14 cellular contexts compared by ENCODE assay signal in the genomic region with DNA sequence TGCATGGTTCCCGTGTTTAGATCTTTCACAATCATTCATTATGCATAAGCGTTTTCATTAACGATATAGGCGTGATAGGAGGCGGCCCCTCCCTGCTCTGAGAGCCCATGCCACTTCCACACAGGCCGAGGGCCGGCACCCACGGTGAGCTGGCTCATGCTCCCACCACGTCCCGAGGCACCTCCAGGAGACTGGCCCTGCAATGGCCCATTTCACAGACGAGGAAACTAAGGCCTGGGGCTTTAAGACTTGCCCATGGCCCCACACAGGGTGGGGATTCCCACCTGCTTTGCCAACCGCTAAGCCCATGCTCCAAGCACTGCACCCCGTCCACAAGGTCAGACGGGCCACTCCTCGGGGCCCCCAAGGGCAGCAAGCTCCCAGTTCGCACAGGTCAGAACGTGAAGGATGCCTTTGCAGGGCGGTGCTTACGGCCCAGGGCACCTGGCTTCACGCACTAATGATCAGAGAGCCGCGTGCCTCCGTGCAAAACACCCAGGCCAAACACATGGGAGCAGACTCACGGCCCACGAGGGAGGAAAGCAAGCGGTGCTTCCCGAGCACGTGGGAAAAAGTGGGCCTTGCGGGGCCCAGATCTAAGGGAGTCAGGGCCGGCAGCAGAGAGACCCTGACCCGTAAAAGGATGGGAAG. TPM values are rescaled to one million over a fixed set of nuclear protein-coding genes. Genes with fewer than 3 reads are reported as not detected.
A peak's percentile ranks its signal among the peaks of the same experiment; 100 is the strongest.
DNase-seq lines count a peak whose midpoint lies in the region; TF ChIP-seq lines count a peak whose summit lies in the region.
"Had no signal": no experiment of that assay in that cellular context is flagged by ENCODE, and none has a peak within 500 bp of the region (broad histone marks: within the 10 kb centered on the region; RNA-seq: fewer than 3 reads in every experiment).

No MANE protein-coding gene starts in this region.

- peaks cover 52 to 100% (median 77%) of the 10 kb centered on the region in 4 donors for H3K4me1 ChIP-seq in stomach

- H3K9me3 Mint-ChIP-seq in HFFc6 (no peaks in the 10 kb centered on the region), mesothelial cell of epicardium (no peaks in the 10 kb centered on the region)
- H3K9me3 Mint-ChIP-seq: activated CD4-positive, alpha-beta memory T cell treated with anti-CD3 and anti-CD28 coated beads, Interleukin-2, amount 10 ng/mL, durations not matched to agents 7 days and 5 days; CD8-positive, alpha-beta T cell had no signal

- no peaks in the 10 kb centered on the region for H3K9me3 ChIP-seq in stomach

- in situ Hi-C loops in brain microvascular endothelial cell (cut with HindIII; ENCODE audit: low pct_ligation_motif_present, low sequenced_read_pairs), result no loop called here

- no peak for TF ChIP-seq CTCF in HFFc6 (IDR thresholded peaks at IDR 0.05)
- no peak for TF ChIP-seq CTCF in mesothelial cell of epicardium (IDR thresholded peaks at IDR 0.05; ENCODE audit: unreplicated experiment)
- no peak for TF ChIP-seq CTCF in stomach (IDR thresholded peaks at IDR 0.05)
- TF ChIP-seq CTCF in brain microvascular endothelial cell (IDR thresholded peaks at IDR 0.05; ENCODE audit: low read depth, low read length, missing control alignments), result no peak

- H3K36me3 Mint-ChIP-seq in HFFc6 (ENCODE audit: low read depth) (no peaks in the 10 kb centered on the region), mesothelial cell of epicardium (peaks cover 1% of the 10 kb centered on the region)
- H3K36me3 Mint-ChIP-seq: activated naive CD8-positive, alpha-beta T cell; CD8-positive, alpha-beta T cell had no signal

- intact Hi-C loops in stomach (cut with DNase I; ENCODE audit: low total_unique reads), result no loop called here

- H3K27me3 ChIP-seq in stomach, result no peaks in the 10 kb centered on the region
- H3K27me3 ChIP-seq in brain microvascular endothelial cell (replicated peaks), result no peaks in the 10 kb centered on the region

- H3K27ac ChIP-seq in cingulate gyrus (ENCODE audit: low read depth, low read length), result peak overlapping the region; percentile 10
- H3K27ac ChIP-seq in stomach, result peak overlapping the region in 4 of 5 donors; percentile 56 to 90 (median 84)
- no peak overlapping the region for H3K27ac ChIP-seq in brain microvascular endothelial cell

- no peak for DNase-seq in HFFc6
- DNase-seq in mesothelial cell of epicardium (ENCODE audit: low spot score in 2 of 2, unreplicated experiment in 2 of 2), result no peak
- no peak for DNase-seq in stomach
- DNase-seq in COR-L47 (lab: John Stamatoyannopoulos, UW), result no peak
- no peak for DNase-seq in hippocampal formation (lab: John Stamatoyannopoulos, UW)
- no peak for DNase-seq in brain microvascular endothelial cell
- no peak for DNase-seq in NCI-H82 (lab: John Stamatoyannopoulos, UW)
- DNase-seq: activated CD4-positive, alpha-beta memory T cell treated with anti-CD3 and anti-CD28 coated beads, Interleukin-2, amount 10 ng/mL, durations not matched to agents 7 days and 5 days; hypothalamus; mesendoderm; NCI-H1436 had no signal

- H3K27me3 Mint-ChIP-seq in HFFc6 (ENCODE audit: insufficient read depth), result peaks cover 2% of the 10 kb centered on the region; the same call in 1 of the 2 replicates
- H3K27me3 Mint-ChIP-seq in mesothelial cell of epicardium (ENCODE audit: low read depth), result peaks cover 5% of the 10 kb centered on the region
- H3K27me3 Mint-ChIP-seq: activated naive CD8-positive, alpha-beta T cell had no signal

- H3K36me3 ChIP-seq in stomach (no peaks in the 10 kb centered on the region), brain microvascular endothelial cell (replicated peaks) (no peaks in the 10 kb centered on the region)

- no peak for TF ChIP-seq POLR2A in stomach (IDR thresholded peaks at IDR 0.05)

- WGBS in stomach, 5 donors, result 64 to 82% (median 76%) methylated on average over 29 to 31 of the region's 31 CpGs

- peak overlapping the region in 2 of 4 donors; percentile 18 to 19 for H3K4me3 ChIP-seq in stomach
- H3K4me3 ChIP-seq in brain microvascular endothelial cell (ENCODE audit: low read depth, low read length), result no peak overlapping the region

- no peak for TF ChIP-seq EP300 in stomach (IDR thresholded peaks at IDR 0.05)

- H3K4me1 Mint-ChIP-seq in HFFc6 (ENCODE audit: low read depth) (peaks cover 86% of the 10 kb centered on the region), mesothelial cell of epicardium (peaks cover 81% of the 10 kb centered on the region)
- H3K4me1 Mint-ChIP-seq: activated CD4-positive, alpha-beta memory T cell treated with anti-CD3 and anti-CD28 coated beads, Interleukin-2, amount 10 ng/mL, durations not matched to agents 7 days and 5 days had no signal

- H3K4me3 Mint-ChIP-seq in HFFc6 (no peak overlapping the region), mesothelial cell of epicardium (no peak overlapping the region)
- H3K4me3 Mint-ChIP-seq: activated CD4-positive, alpha-beta memory T cell treated with anti-CD3 and anti-CD28 coated beads, Interleukin-2, amount 10 ng/mL, durations not matched to agents 7 days and 5 days; activated naive CD8-positive, alpha-beta T cell; CD8-positive, alpha-beta T cell had no signal

- peak overlapping the region; percentile 87 for H3K27ac Mint-ChIP-seq in HFFc6
- H3K27ac Mint-ChIP-seq in mesothelial cell of epicardium, result peak overlapping the region; percentile 77
- H3K27ac Mint-ChIP-seq: activated CD4-positive, alpha-beta memory T cell treated with anti-CD3 and anti-CD28 coated beads, Interleukin-2, amount 10 ng/mL, durations not matched to agents 7 days and 5 days; activated naive CD8-positive, alpha-beta T cell; CD8-positive, alpha-beta T cell had no signal

RNA-seq across cellular contexts. Expression of a gene that starts 8.3 kb away (rescaled TPM):
- 10 to 100 TPM; 32.6 to 42.6 (median 36.7) TPM for total RNA-seq in HFFc6 (2021; fragmentation: NEBNext Ultra II Directional; extraction: Animal tissue kit (Norgen Biotek cat#: 25700))
- 31.6 to 37.1 TPM (median 34.4 TPM) in 3 replicates for total RNA-seq in mesothelial cell of epicardium
- 100 to 1,000 TPM in 1 of 5 donors, 10 to 100 TPM in 4; 24.3 to 127 (median 38.2) TPM for total RNA-seq in stomach
- 10 to 100 TPM in 1 of 3 donors, 1 to 10 TPM in 2; 8.6 to 16.6 (median 9.2) TPM for polyA plus RNA-seq in stomach
